1 cellular context compared by ENCODE assay signal in the genomic region with DNA sequence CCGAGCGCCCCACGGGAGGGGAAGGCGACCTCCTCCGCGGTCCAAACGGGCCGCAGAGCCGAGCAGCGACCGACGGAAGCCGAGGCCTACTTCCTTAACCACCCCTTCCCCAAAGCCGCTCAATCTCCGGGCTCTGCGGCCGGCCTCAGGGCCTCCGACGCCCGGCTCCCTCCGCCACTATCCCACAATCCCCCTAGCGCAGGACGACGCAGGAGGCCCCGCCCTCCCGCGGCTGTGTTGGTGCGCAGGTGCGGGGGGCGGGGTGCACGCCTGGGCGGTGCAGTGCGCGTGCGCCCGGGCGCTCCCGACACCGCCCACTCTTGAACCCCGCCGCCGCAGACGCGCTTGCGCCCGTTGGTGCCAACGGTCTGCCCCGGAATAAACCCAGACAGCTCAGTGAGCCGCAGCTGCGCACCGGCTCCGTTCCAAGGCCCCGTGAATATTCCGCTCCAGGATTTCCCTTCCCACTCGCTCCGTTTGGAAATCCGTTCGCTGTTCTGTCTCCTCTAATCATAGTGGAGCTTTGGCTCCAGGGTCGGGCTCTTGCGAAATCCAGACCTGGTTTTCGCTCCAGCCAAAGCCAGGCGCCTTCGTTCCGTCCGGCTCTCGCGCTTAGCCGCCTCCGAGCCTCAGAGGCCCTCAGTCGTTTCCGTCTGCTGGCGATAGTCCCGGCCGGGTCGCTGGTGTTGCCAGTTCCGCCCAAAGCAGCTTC.
TF ChIP-seq lines count a peak whose summit lies in the region.

A gene with protein sequence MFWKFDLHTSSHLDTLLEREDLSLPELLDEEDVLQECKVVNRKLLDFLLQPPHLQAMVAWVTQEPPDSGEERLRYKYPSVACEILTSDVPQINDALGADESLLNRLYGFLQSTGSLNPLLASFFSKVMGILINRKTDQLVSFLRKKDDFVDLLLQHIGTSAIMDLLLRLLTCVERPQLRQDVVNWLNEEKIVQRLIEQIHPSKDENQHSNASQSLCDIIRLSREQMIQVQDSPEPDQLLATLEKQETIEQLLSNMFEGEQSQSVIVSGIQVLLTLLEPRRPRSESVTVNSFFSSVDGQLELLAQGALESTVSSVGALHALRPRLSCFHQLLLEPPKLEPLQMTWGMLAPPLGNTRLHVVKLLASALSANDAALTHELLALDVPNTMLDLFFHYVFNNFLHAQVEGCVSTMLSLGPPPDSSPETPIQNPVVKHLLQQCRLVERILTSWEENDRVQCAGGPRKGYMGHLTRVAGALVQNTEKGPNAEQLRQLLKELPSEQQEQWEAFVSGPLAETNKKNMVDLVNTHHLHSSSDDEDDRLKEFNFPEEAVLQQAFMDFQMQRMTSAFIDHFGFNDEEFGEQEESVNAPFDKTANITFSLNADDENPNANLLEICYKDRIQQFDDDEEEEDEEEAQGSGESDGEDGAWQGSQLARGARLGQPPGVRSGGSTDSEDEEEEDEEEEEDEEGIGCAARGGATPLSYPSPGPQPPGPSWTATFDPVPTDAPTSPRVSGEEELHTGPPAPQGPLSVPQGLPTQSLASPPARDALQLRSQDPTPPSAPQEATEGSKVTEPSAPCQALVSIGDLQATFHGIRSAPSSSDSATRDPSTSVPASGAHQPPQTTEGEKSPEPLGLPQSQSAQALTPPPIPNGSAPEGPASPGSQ (minus strand): TSS at position 190 of the 712 bp plus-strand sequence. CDS start 11,914 bp downstream, outside the sequence.

TF ChIP-seq in HEK293, 187 proteins besides CTCF, POLR2A, EP300 and RAD21 (continued from another document and continues in another):
- TF ChIP-seq, protein P1, sequence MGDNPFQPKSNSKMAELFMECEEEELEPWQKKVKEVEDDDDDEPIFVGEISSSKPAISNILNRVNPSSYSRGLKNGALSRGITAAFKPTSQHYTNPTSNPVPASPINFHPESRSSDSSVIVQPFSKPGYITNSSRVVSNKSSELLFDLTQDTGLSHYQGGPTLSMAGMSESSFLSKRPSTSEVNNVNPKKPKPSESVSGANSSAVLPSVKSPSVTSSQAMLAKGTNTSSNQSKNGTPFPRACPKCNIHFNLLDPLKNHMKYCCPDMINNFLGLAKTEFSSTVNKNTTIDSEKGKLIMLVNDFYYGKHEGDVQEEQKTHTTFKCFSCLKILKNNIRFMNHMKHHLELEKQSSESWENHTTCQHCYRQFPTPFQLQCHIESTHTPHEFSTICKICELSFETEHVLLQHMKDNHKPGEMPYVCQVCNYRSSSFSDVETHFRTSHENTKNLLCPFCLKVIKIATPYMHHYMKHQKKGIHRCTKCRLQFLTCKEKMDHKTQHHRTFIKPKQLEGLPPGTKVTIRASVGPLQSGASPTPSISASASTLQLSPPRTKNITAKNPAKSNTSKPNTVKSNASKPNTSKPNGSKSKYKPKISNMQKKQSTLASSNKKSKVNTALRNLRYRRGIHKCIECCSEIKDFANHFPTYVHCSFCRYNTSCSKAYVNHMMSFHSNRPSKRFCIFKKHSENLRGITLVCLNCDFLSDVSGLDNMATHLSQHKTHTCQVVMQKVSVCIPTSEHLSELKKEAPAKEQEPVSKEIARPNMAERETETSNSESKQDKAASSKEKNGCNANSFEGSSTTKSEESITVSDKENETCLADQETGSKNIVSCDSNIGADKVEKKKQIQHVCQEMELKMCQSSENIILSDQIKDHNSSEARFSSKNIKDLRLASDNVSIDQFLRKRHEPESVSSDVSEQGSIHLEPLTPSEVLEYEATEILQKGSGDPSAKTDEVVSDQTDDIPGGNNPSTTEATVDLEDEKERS (tag by site-specific recombination; IDR thresholded peaks at IDR 0.05) = peak; percentile 90
- TF ChIP-seq MYNN (tag by site-specific recombination; IDR thresholded peaks at IDR 0.05; ENCODE audit: borderline replicate concordance) (no peak), GLIS2 (tag by site-specific recombination; IDR thresholded peaks at IDR 0.05) (peak; percentile 96), REPIN1 (tag by site-specific recombination; IDR thresholded peaks at IDR 0.05; ENCODE audit: low read depth) (0 out of 2 replicates have a peak, but pooled peaks have one; percentile 13), ZNF623 (tag by site-specific recombination; IDR thresholded peaks at IDR 0.05) (peak; percentile 33), FEZF1 (tag by site-specific recombination; IDR thresholded peaks at IDR 0.05) (no peak; the same call in 1 of the 2 replicates), ZNF621 (tag by site-specific recombination; IDR thresholded peaks at IDR 0.05) (no peak), ZNF571 (tag by site-specific recombination; IDR thresholded peaks at IDR 0.05) (no peak), RBAK (tag by site-specific recombination; IDR thresholded peaks at IDR 0.05) (no peak), ZNF561 (tag by site-specific recombination; IDR thresholded peaks at IDR 0.05; ENCODE audit: borderline replicate concordance) (peak; percentile 97), ZNF16 (tag by site-specific recombination; IDR thresholded peaks at IDR 0.05; ENCODE audit: low read depth) (no peak), ZNF560 (tag by site-specific recombination; IDR thresholded peaks at IDR 0.05; ENCODE audit: borderline replicate concordance) (no peak), ZNF423 (tag by site-specific recombination; IDR thresholded peaks at IDR 0.05) (no peak), ZNF133 (tag by site-specific recombination; IDR thresholded peaks at IDR 0.05) (no peak), SCRT2 (tag by site-specific recombination; IDR thresholded peaks at IDR 0.05) (peak; percentile 64), ZNF140 (tag by site-specific recombination; IDR thresholded peaks at IDR 0.05) (no peak), ZNF239 (tag by site-specific recombination; IDR thresholded peaks at IDR 0.05) (0 out of 2 replicates have a peak, but pooled peaks have one; percentile 28), OVOL3 (tag by site-specific recombination; IDR thresholded peaks at IDR 0.05) (peak; percentile 59), ZNF146 (tag by site-specific recombination; IDR thresholded peaks at IDR 0.05) (no peak), ZNF266 (tag by site-specific recombination; IDR thresholded peaks at IDR 0.05; ENCODE audit: low read depth) (no peak), ZNF610 (tag by site-specific recombination; IDR thresholded peaks at IDR 0.05; ENCODE audit: borderline replicate concordance) (peak; percentile 73), ZNF132 (tag by site-specific recombination; IDR thresholded peaks at IDR 0.05; ENCODE audit: borderline replicate concordance) (no peak), ZNF670 (tag by site-specific recombination; IDR thresholded peaks at IDR 0.05; ENCODE audit: low read depth) (no peak), ZNF624 (tag by site-specific recombination; IDR thresholded peaks at IDR 0.05) (no peak), ZNF843 (tag by site-specific recombination; IDR thresholded peaks at IDR 0.05) (peak; percentile 76), ZNF394 (tag by site-specific recombination; IDR thresholded peaks at IDR 0.05; ENCODE audit: borderline replicate concordance) (peak; percentile 79; the same call in 1 of the 2 replicates), ZBTB48 (tag by site-specific recombination; IDR thresholded peaks at IDR 0.05) (no peak), KLF8 (tag by site-specific recombination; IDR thresholded peaks at IDR 0.05) (peak; percentile 98), ZNF792 (tag by site-specific recombination; IDR thresholded peaks at IDR 0.05) (peak; percentile 77; the same call in 1 of the 2 replicates)
- TF ChIP-seq, protein P2, sequence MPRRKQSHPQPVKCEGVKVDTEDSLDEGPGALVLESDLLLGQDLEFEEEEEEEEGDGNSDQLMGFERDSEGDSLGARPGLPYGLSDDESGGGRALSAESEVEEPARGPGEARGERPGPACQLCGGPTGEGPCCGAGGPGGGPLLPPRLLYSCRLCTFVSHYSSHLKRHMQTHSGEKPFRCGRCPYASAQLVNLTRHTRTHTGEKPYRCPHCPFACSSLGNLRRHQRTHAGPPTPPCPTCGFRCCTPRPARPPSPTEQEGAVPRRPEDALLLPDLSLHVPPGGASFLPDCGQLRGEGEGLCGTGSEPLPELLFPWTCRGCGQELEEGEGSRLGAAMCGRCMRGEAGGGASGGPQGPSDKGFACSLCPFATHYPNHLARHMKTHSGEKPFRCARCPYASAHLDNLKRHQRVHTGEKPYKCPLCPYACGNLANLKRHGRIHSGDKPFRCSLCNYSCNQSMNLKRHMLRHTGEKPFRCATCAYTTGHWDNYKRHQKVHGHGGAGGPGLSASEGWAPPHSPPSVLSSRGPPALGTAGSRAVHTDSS (tag by site-specific recombination; IDR thresholded peaks at IDR 0.05) = peak; percentile 25; the same call in 1 of the 2 replicates
- TF ChIP-seq, protein P3, sequence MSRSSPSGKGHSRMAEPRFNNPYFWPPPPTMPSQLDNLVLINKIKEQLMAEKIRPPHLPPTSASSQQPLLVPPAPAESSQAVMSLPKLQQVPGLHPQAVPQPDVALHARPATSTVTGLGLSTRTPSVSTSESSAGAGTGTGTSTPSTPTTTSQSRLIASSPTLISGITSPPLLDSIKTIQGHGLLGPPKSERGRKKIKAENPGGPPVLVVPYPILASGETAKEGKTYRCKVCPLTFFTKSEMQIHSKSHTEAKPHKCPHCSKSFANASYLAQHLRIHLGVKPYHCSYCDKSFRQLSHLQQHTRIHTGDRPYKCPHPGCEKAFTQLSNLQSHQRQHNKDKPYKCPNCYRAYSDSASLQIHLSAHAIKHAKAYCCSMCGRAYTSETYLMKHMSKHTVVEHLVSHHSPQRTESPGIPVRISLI (tag by site-specific recombination; IDR thresholded peaks at IDR 0.05) = no peak
- TF ChIP-seq, protein P4, sequence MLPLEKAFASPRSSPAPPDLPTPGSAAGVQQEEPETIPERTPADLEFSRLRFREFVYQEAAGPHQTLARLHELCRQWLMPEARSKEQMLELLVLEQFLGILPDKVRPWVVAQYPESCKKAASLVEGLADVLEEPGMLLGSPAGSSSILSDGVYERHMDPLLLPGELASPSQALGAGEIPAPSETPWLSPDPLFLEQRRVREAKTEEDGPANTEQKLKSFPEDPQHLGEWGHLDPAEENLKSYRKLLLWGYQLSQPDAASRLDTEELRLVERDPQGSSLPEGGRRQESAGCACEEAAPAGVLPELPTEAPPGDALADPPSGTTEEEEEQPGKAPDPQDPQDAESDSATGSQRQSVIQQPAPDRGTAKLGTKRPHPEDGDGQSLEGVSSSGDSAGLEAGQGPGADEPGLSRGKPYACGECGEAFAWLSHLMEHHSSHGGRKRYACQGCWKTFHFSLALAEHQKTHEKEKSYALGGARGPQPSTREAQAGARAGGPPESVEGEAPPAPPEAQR (tag by site-specific recombination; IDR thresholded peaks at IDR 0.05) = peak; percentile 98
- TF ChIP-seq, protein P5, sequence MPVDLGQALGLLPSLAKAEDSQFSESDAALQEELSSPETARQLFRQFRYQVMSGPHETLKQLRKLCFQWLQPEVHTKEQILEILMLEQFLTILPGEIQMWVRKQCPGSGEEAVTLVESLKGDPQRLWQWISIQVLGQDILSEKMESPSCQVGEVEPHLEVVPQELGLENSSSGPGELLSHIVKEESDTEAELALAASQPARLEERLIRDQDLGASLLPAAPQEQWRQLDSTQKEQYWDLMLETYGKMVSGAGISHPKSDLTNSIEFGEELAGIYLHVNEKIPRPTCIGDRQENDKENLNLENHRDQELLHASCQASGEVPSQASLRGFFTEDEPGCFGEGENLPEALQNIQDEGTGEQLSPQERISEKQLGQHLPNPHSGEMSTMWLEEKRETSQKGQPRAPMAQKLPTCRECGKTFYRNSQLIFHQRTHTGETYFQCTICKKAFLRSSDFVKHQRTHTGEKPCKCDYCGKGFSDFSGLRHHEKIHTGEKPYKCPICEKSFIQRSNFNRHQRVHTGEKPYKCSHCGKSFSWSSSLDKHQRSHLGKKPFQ (tag by site-specific recombination; IDR thresholded peaks at IDR 0.05) = no peak
- TF ChIP-seq, protein P6, sequence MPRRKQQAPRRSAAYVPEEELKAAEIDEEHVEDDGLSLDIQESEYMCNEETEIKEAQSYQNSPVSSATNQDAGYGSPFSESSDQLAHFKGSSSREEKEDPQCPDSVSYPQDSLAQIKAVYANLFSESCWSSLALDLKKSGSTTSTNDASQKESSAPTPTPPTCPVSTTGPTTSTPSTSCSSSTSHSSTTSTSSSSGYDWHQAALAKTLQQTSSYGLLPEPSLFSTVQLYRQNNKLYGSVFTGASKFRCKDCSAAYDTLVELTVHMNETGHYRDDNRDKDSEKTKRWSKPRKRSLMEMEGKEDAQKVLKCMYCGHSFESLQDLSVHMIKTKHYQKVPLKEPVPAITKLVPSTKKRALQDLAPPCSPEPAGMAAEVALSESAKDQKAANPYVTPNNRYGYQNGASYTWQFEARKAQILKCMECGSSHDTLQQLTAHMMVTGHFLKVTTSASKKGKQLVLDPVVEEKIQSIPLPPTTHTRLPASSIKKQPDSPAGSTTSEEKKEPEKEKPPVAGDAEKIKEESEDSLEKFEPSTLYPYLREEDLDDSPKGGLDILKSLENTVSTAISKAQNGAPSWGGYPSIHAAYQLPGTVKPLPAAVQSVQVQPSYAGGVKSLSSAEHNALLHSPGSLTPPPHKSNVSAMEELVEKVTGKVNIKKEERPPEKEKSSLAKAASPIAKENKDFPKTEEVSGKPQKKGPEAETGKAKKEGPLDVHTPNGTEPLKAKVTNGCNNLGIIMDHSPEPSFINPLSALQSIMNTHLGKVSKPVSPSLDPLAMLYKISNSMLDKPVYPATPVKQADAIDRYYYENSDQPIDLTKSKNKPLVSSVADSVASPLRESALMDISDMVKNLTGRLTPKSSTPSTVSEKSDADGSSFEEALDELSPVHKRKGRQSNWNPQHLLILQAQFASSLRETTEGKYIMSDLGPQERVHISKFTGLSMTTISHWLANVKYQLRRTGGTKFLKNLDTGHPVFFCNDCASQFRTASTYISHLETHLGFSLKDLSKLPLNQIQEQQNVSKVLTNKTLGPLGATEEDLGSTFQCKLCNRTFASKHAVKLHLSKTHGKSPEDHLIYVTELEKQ (tag by site-specific recombination; IDR thresholded peaks at IDR 0.05; ENCODE audit: borderline replicate concordance) = peak; percentile 57; the same call in 1 of the 2 replicates
- TF ChIP-seq, protein P7, sequence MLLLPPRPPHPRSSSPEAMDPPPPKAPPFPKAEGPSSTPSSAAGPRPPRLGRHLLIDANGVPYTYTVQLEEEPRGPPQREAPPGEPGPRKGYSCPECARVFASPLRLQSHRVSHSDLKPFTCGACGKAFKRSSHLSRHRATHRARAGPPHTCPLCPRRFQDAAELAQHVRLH (tag by site-specific recombination; IDR thresholded peaks at IDR 0.05) = peak; percentile 91
- TF ChIP-seq, protein P8, sequence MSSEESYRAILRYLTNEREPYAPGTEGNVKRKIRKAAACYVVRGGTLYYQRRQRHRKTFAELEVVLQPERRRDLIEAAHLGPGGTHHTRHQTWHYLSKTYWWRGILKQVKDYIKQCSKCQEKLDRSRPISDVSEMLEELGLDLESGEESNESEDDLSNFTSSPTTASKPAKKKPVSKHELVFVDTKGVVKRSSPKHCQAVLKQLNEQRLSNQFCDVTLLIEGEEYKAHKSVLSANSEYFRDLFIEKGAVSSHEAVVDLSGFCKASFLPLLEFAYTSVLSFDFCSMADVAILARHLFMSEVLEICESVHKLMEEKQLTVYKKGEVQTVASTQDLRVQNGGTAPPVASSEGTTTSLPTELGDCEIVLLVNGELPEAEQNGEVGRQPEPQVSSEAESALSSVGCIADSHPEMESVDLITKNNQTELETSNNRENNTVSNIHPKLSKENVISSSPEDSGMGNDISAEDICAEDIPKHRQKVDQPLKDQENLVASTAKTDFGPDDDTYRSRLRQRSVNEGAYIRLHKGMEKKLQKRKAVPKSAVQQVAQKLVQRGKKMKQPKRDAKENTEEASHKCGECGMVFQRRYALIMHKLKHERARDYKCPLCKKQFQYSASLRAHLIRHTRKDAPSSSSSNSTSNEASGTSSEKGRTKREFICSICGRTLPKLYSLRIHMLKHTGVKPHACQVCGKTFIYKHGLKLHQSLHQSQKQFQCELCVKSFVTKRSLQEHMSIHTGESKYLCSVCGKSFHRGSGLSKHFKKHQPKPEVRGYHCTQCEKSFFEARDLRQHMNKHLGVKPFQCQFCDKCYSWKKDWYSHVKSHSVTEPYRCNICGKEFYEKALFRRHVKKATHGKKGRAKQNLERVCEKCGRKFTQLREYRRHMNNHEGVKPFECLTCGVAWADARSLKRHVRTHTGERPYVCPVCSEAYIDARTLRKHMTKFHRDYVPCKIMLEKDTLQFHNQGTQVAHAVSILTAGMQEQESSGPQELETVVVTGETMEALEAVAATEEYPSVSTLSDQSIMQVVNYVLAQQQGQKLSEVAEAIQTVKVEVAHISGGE (tag by site-specific recombination; conservative IDR thresholded peaks at IDR 0.05; ENCODE audit: low read depth) = peak; percentile 85
